9 cellular contexts compared by ENCODE assay signal in the genomic region with DNA sequence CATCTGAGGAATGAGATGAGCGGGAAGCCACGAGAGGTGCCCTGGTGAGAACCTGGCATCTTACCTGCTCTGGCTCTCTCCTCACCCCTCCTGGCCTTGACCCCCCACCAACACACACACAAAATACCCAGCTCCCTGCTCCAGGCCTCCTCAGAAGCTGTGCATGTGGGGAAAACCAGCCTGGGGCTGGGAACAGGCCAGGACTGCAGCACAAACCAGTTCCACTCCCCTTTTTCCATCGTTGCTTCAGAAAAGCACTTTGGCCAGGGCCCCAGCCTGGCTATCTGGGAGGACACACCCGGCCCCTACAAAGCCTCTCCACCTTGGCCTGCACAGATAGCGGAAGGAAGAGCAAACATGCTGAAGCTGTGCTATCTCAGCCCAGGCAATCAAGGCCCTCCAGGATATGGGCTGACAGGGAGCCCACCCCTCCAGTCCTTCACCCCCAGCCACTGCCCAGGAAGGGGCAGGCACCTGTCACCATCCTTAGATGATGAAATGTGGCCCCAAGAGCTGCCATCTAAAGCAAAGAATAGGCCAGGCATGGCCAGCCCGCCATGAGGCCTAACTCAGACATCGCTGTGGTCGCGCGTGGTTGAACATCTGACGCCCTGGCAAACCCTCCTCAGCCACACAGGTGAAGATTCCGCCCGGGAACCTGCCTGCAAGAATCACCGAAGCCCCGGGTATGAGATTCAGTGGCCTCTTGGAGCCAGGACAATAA. TPM values are rescaled to one million over a fixed set of nuclear protein-coding genes. Genes with fewer than 3 reads are reported as not detected.
DNase-seq lines count a peak whose midpoint lies in the region; ATAC-seq lines count a peak whose summit lies in the region.
"Had no signal": no experiment of that assay in that cellular context is flagged by ENCODE, and none has a peak within 500 bp of the region (broad histone marks: within the 10 kb centered on the region; RNA-seq: fewer than 3 reads in every experiment).

No MANE protein-coding gene starts in this region.

- no peaks in the 10 kb centered on the region for H3K27me3 ChIP-seq in adipocyte (replicated peaks; ENCODE audit: control insufficient read depth, insufficient read depth, low read length)
- no peaks in the 10 kb centered on the region for H3K27me3 ChIP-seq in layer of hippocampus (ENCODE audit: control insufficient read depth, insufficient read depth, low read length)

- no peaks in the 10 kb centered on the region for H3K9me3 ChIP-seq in adipocyte (ENCODE audit: control insufficient read depth, low read length)

- H3K27ac Mint-ChIP-seq in activated CD8-positive, alpha-beta memory T cell treated with anti-CD3 and anti-CD28 coated beads, Interleukin-2, amount 10 ng/mL, durations not matched to agents 7 days and 5 days: peak overlapping the region; percentile 50

- CTCF ChIA-PET in activated CD8-positive, alpha-beta memory T cell treated with anti-CD3 and anti-CD28 coated beads, Interleukin-2, amount 10 ng/mL, durations not matched to agents 7 days and 5 days (lab: Charles Lee): interaction anchor here (1.6 kb wide), 1 partner anchor 175 kb away, joined by 3 read pairs; no protein-coding TSS in a partner anchor

- H3K9me3 Mint-ChIP-seq in activated CD8-positive, alpha-beta memory T cell treated with anti-CD3 and anti-CD28 coated beads, Interleukin-2, amount 10 ng/mL, durations not matched to agents 7 days and 5 days (ENCODE audit: low read depth): no peaks in the 10 kb centered on the region

- peak overlapping the region; percentile 48 for H3K4me3 ChIP-seq in adipocyte (ENCODE audit: low read length)

- H3K4me1 Mint-ChIP-seq in activated CD8-positive, alpha-beta memory T cell treated with anti-CD3 and anti-CD28 coated beads, Interleukin-2, amount 10 ng/mL, durations not matched to agents 7 days and 5 days: peaks cover 36% of the 10 kb centered on the region

- ATAC-seq in activated CD8-positive, alpha-beta memory T cell treated with anti-CD3 and anti-CD28 coated beads, Interleukin-2, amount 10 ng/mL, durations not matched to agents 7 days and 5 days: no peak
- ATAC-seq in GM18861 (IDR thresholded peaks at IDR 0.05; ENCODE audit: unreplicated experiment): no peak
- ATAC-seq in HG03354 (IDR thresholded peaks at IDR 0.05; ENCODE audit: poor library complexity, severe bottlenecking, unreplicated experiment): no peak
- ATAC-seq: Panc1 had no signal

- H3K4me3 Mint-ChIP-seq in activated CD8-positive, alpha-beta memory T cell treated with anti-CD3 and anti-CD28 coated beads, Interleukin-2, amount 10 ng/mL, durations not matched to agents 7 days and 5 days: no peak overlapping the region

- peaks cover 43% of the 10 kb centered on the region for H3K36me3 ChIP-seq in adipocyte (ENCODE audit: control insufficient read depth, insufficient read depth, low read length, severe bottlenecking)

- H3K27ac ChIP-seq in layer of hippocampus (ENCODE audit: low read depth, low read length): peak overlapping the region; percentile 85
- peak overlapping the region; percentile 75 for H3K27ac ChIP-seq in substantia nigra (ENCODE audit: low read depth, low read length, poor library complexity, severe bottlenecking)

- no peaks in the 10 kb centered on the region for H3K27me3 Mint-ChIP-seq in activated CD8-positive, alpha-beta memory T cell treated with anti-CD3 and anti-CD28 coated beads, Interleukin-2, amount 10 ng/mL, durations not matched to agents 7 days and 5 days

- peaks cover 2% of the 10 kb centered on the region for H3K36me3 Mint-ChIP-seq in activated CD8-positive, alpha-beta memory T cell treated with anti-CD3 and anti-CD28 coated beads, Interleukin-2, amount 10 ng/mL, durations not matched to agents 7 days and 5 days

- no peak for DNase-seq in activated CD8-positive, alpha-beta memory T cell treated with anti-CD3 and anti-CD28 coated beads, Interleukin-2, amount 10 ng/mL, durations not matched to agents 7 days and 5 days
- no peak for DNase-seq in activated CD8-positive, alpha-beta memory T cell treated with anti-CD3 and anti-CD28 coated beads, Interleukin-2, amount 50 U/mL, for 48 hours
- peak; percentile 23 for DNase-seq in adipocyte (ENCODE audit: low read depth)
- peak in 1 of 49 donors; percentile 82 for DNase-seq in substantia nigra (lab: John Stamatoyannopoulos, UW)
- DNase-seq in stimulated activated CD4-positive, alpha-beta T cell treated with anti-CD3 and anti-CD28 coated beads, Interleukin-4, amount 100 ng/mL, for 4 hours: no peak

- peaks cover 59% of the 10 kb centered on the region for H3K4me1 ChIP-seq in adipocyte (ENCODE audit: control insufficient read depth, insufficient read depth, low read length)

- H3K9ac ChIP-seq in adipocyte (ENCODE audit: low read length): peak overlapping the region; percentile 79

RNA-seq across cellular contexts. Expression of gene PISD, which starts 35.4 kb away (rescaled TPM):
- 10 to 100 TPM; 34.7 to 40.0 TPM for total RNA-seq in activated CD8-positive, alpha-beta memory T cell treated with anti-CD3 and anti-CD28 coated beads, Interleukin-2, amount 10 ng/mL, durations not matched to agents 7 days and 5 days
